Comparison of ENCODE assay signal across 12 cellular contexts in genomic region chr6:123965894-123966293, GRCh38.
DNase-seq lines count a peak whose midpoint lies in the region; TF ChIP-seq lines count a peak whose summit lies in the region.
"Had no signal": no experiment of that assay in that cellular context is flagged by ENCODE, and none has a peak within 500 bp of the region (broad histone marks: within the 10 kb centered on the region; RNA-seq: fewer than 3 reads in every experiment).

No MANE protein-coding gene starts in this region.

- no peaks in the 10 kb centered on the region for H3K9me3 ChIP-seq in PC-9 (ENCODE audit: insufficient read depth, low read depth)
- no peaks in the 10 kb centered on the region for H3K9me3 ChIP-seq in esophagus muscularis mucosa
- H3K9me3 ChIP-seq: colonic mucosa had no signal

- 38% methylated on average over 4 of the region's 4 CpGs for WGBS in esophagus muscularis mucosa

- H3K9me2 ChIP-seq in PC-9 (ENCODE audit: insufficient read depth) = no peaks in the 10 kb centered on the region; the same call in 1 of the 2 replicates

- H3F3A ChIP-seq in PC-9 (ENCODE audit: insufficient read depth, low read depth) = no peaks in the 10 kb centered on the region

- TF ChIP-seq CTCF in dorsolateral prefrontal cortex (IDR thresholded peaks at IDR 0.05 in 54 of 56, conservative IDR thresholded peaks at IDR 0.05 in 2 of 56; ENCODE audit: low read depth in 1 of 56, partially characterized antibody in 56 of 56) (peak in 52 of 56 donors; percentile 23 to 73 (median 50)), PC-9 (conservative IDR thresholded peaks at IDR 0.05) (no peak), esophagus muscularis mucosa (IDR thresholded peaks at IDR 0.05) (peak in 1 of 3 experiments; percentile 26)

- CTCF ChIA-PET in PC-9 (lab: Charles Lee) = no interaction called here

- no peaks in the 10 kb centered on the region for H3K27me3 ChIP-seq in dorsolateral prefrontal cortex
- no peaks in the 10 kb centered on the region for H3K27me3 ChIP-seq in PC-9 (ENCODE audit: insufficient read depth, low read depth)
- H3K27me3 ChIP-seq in esophagus muscularis mucosa = no peaks in the 10 kb centered on the region
- H3K27me3 ChIP-seq: colonic mucosa had no signal

- H3K4me1 ChIP-seq in PC-9 (replicated peaks; ENCODE audit: insufficient read depth) (peaks cover 8% of the 10 kb centered on the region; the same call in 1 of the 2 replicates), esophagus muscularis mucosa (peaks cover 0 to 8% (median 3%) of the 10 kb centered on the region in 4 donors)
- H3K4me1 ChIP-seq: colonic mucosa had no signal

- no peak for TF ChIP-seq POLR2A in esophagus muscularis mucosa (IDR thresholded peaks at IDR 0.05; ENCODE audit: low read depth)

- H3K4me3 ChIP-seq in dorsolateral prefrontal cortex (peak overlapping the region in 1 of 59 donors; percentile 4), PC-9 (no peak overlapping the region), esophagus muscularis mucosa (no peak overlapping the region)
- H3K4me3 ChIP-seq: colonic mucosa had no signal

- no peaks in the 10 kb centered on the region for H4K20me1 ChIP-seq in PC-9 (ENCODE audit: insufficient read depth)

- POLR2A ChIA-PET in PC-9 (lab: Charles Lee; ENCODE audit: unreplicated experiment) = no interaction called here

- no TSS peak for BruUV-seq in PC-9 (replicated peaks; lab: Mats Ljungman, UMichigan)

- intact Hi-C loops in dorsolateral prefrontal cortex (cut with DNase I) (loop anchor here (1.0 to 5.0 kb wide), 2 partner anchors 164 kb away; partner anchors contain the start of gene NKAIN2 (in 1 of the 2)), PC-9 (cut with micrococcal nuclease; ENCODE audit: unreplicated experiment) (no loop called here), esophagus muscularis mucosa (cut with DNase I) (loop anchor here (5.0 kb wide), 1 partner anchor 164 kb away; the partner anchor contains the start of gene NKAIN2)

- H2AFZ ChIP-seq in PC-9 = no peak overlapping the region

- no peak overlapping the region for H3K4me2 ChIP-seq in PC-9

- peak; percentile 15 for DNase-seq in DMS 273 treated with DMSO at 0.1 percent for 48 hours (lab: John Stamatoyannopoulos, UW)
- peak; percentile 71 for DNase-seq in NCI-H1105 (lab: John Stamatoyannopoulos, UW)
- peak in 1 of 10 donors; percentile 18 for DNase-seq in dorsolateral prefrontal cortex
- DNase-seq in medulla oblongata (ENCODE audit: extremely low spot score) = peak; percentile 70
- no peak for DNase-seq in NCI-H526 treated with DMSO at 0.1 percent for 48 hours (lab: John Stamatoyannopoulos, UW)
- DNase-seq in PC-9 = no peak
- no peak for DNase-seq in ureter (ENCODE audit: low spot score)
- DNase-seq in esophagus muscularis mucosa (ENCODE audit: extremely low spot score) = no peak
- DNase-seq: activated CD8-positive, alpha-beta T cell treated with anti-CD3 and anti-CD28 coated beads for 36 hours; colonic mucosa; HCEC 1CT; NCI-H1436 treated with DMSO at 0.1 percent for 48 hours had no signal

- TF ChIP-seq EP300 in esophagus muscularis mucosa (IDR thresholded peaks at IDR 0.05) = no peak

- no peaks in the 10 kb centered on the region for H3K79me2 ChIP-seq in PC-9 (ENCODE audit: low read depth)

- H3K36me3 ChIP-seq in PC-9 (ENCODE audit: low read depth) (no peaks in the 10 kb centered on the region), esophagus muscularis mucosa (no peaks in the 10 kb centered on the region)
- H3K36me3 ChIP-seq: colonic mucosa had no signal

- H3K27ac ChIP-seq in dorsolateral prefrontal cortex (no peak overlapping the region), PC-9 (no peak overlapping the region), esophagus muscularis mucosa (replicated peaks in 1 of 4) (no peak overlapping the region)
- H3K27ac ChIP-seq: colonic mucosa had no signal

Comparison
In these comparisons a context has a peak if more than half of its experiments do, and no peak if none do; other contexts are left out.
1. DNase-seq: peak in DMS 273 treated with DMSO at 0.1 percent for 48 hours (single experiment), NCI-H1105 (single experiment) and medulla oblongata (single experiment); none in NCI-H526 treated with DMSO at 0.1 percent for 48 hours (single experiment), PC-9 (0 of 2), ureter (single experiment) and esophagus muscularis mucosa (single experiment).